ENCODE assay signal across 9 cellular contexts in the genomic region with DNA sequence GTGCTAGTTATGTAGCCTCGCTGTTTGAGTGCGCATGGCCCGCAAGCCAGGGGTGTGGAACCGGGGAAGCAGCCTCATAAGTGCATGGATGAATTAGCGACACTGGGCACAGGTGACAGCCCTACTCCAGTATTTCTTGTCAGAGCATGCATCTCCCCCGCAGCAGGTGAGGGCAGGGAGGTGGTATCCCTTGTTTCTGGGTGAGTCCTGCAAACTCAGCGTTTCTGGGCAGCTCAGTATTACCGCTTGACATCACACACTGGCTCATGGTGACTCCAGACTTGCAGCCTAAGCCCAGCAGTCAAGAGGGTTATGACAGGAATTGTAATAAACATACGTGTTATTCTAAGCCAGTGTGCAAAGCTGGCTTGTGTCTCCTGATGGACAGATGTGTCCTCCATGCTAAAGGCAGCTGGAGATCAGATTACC. TPM values are rescaled to one million over a fixed set of nuclear protein-coding genes. Genes with fewer than 3 reads are reported as not detected.
DNase-seq lines count a peak whose midpoint lies in the region; ATAC-seq and TF ChIP-seq lines count a peak whose summit lies in the region.
"Had no signal": no experiment of that assay in that cellular context is flagged by ENCODE, and none has a peak within 500 bp of the region (broad histone marks: within the 10 kb centered on the region; RNA-seq: fewer than 3 reads in every experiment).

No MANE protein-coding gene starts in this region.

- H3K4me2 ChIP-seq in OCI-LY3 (ENCODE audit: low read length) (peak overlapping the region; percentile 89), smooth muscle cell (peak overlapping the region; percentile 81)

- H3K9me3 ChIP-seq in OCI-LY3 (ENCODE audit: insufficient read depth, low read length) (no peaks in the 10 kb centered on the region), smooth muscle cell (replicated peaks; ENCODE audit: low read depth) (no peaks in the 10 kb centered on the region)

- H3K9ac ChIP-seq in OCI-LY3 (ENCODE audit: low read length) (peak overlapping the region; percentile 71; the same call in 1 of the 2 replicates), smooth muscle cell (ENCODE audit: low read depth) (no peak overlapping the region)

- 77% methylated on average over 9 of the region's 9 CpGs for WGBS in smooth muscle cell (ENCODE audit: low lambda C conversion rate)

- no peak overlapping the region for H2AFZ ChIP-seq in OCI-LY3 (ENCODE audit: low read depth, low read length)
- H2AFZ ChIP-seq in smooth muscle cell (ENCODE audit: low read depth) = no peak overlapping the region

- peaks cover 41% of the 10 kb centered on the region for H4K20me1 ChIP-seq in OCI-LY3 (ENCODE audit: insufficient read depth, low read length)
- no peaks in the 10 kb centered on the region for H4K20me1 ChIP-seq in smooth muscle cell (ENCODE audit: low read depth)

- H3K27me3 Mint-ChIP-seq in glutamatergic neuron (ENCODE audit: unreplicated experiment) = peaks cover 18% of the 10 kb centered on the region

- H3K9me3 Mint-ChIP-seq in glutamatergic neuron (ENCODE audit: unreplicated experiment) = peaks cover 9% of the 10 kb centered on the region

- H3K4me3 Mint-ChIP-seq in glutamatergic neuron (ENCODE audit: unreplicated experiment) = peak overlapping the region; percentile 36

- peaks cover 18% of the 10 kb centered on the region for H3F3A ChIP-seq in smooth muscle cell (ENCODE audit: low read depth)

- H3K79me2 ChIP-seq in OCI-LY3 (ENCODE audit: low read length) (peaks cover 69% of the 10 kb centered on the region), smooth muscle cell (ENCODE audit: low read depth) (peaks cover 10% of the 10 kb centered on the region)

- TF ChIP-seq CTCF in OCI-LY3 (IDR thresholded peaks at IDR 0.05; ENCODE audit: low read depth, low read length) (no peak), glutamatergic neuron (IDR thresholded peaks at IDR 0.05; ENCODE audit: partially characterized antibody, unreplicated experiment) (no peak), smooth muscle cell (IDR thresholded peaks at IDR 0.05; ENCODE audit: borderline replicate concordance, insufficient read depth, poor library complexity, severe bottlenecking) (no peak)

- peaks cover 21% of the 10 kb centered on the region for H3K36me3 ChIP-seq in OCI-LY3 (replicated peaks; ENCODE audit: low read depth, low read length)
- H3K36me3 ChIP-seq in smooth muscle cell (ENCODE audit: low read depth) = no peaks in the 10 kb centered on the region

- H3K4me1 ChIP-seq in OCI-LY3 (ENCODE audit: low read length) (peaks cover 32% of the 10 kb centered on the region), smooth muscle cell (ENCODE audit: low read depth) (peaks cover 26% of the 10 kb centered on the region)

- peaks cover 17% of the 10 kb centered on the region for H3K4me1 Mint-ChIP-seq in glutamatergic neuron (ENCODE audit: low read depth, unreplicated experiment)

- peaks cover 2% of the 10 kb centered on the region; the same call in 1 of the 2 replicates for H3K27me3 ChIP-seq in OCI-LY3 (ENCODE audit: low read depth, low read length)
- H3K27me3 ChIP-seq in smooth muscle cell (ENCODE audit: low read depth) = no peaks in the 10 kb centered on the region

- H3K4me3 ChIP-seq in OCI-LY3 (ENCODE audit: low read length) (peak overlapping the region; percentile 77), smooth muscle cell (peak overlapping the region; percentile 76)

- H3K27ac ChIP-seq in OCI-LY3 (ENCODE audit: low read length) = no peak overlapping the region
- H3K27ac ChIP-seq in smooth muscle cell (ENCODE audit: low read depth) = no peak overlapping the region
- H3K27ac ChIP-seq: 22Rv1 had no signal

- peak; percentile 59 for DNase-seq in DMS 273 (lab: John Stamatoyannopoulos, UW; ENCODE audit: unreplicated experiment)
- no peak for DNase-seq in DMS 273 treated with DMSO at 0.1 percent for 48 hours (lab: John Stamatoyannopoulos, UW)
- DNase-seq in glutamatergic neuron = no peak
- DNase-seq in smooth muscle cell (lab: John Stamatoyannopoulos, UW; ENCODE audit: unreplicated experiment) = no peak
- no peak for DNase-seq in stimulated activated naive CD4-positive, alpha-beta T cell treated with Interleukin-2 at 50 U/mL for 16 hours (lab: John Stamatoyannopoulos, UW)

- no peak overlapping the region for H3K27ac Mint-ChIP-seq in glutamatergic neuron (ENCODE audit: unreplicated experiment)

- no peak for ATAC-seq in GM18873 (IDR thresholded peaks at IDR 0.05; ENCODE audit: low FRiP score, unreplicated experiment)
- no peak for ATAC-seq in HG03280 (IDR thresholded peaks at IDR 0.05; ENCODE audit: unreplicated experiment)

- peaks cover 4% of the 10 kb centered on the region for H3K36me3 Mint-ChIP-seq in glutamatergic neuron (ENCODE audit: unreplicated experiment)

RNA-seq across cellular contexts. Expression of a gene that starts 2.5 kb away (rescaled TPM):
- total RNA-seq in glutamatergic neuron (ENCODE audit: unreplicated experiment) (3.1 TPM), smooth muscle cell (1.2 and 2.2 TPM in 2 replicates)
- 2.4 and 2.7 TPM in 2 replicates for polyA plus RNA-seq in smooth muscle cell
